Comparison of ENCODE assay signal across 36 cellular contexts in genomic region chr19:30717381-30717780, GRCh38.
"Had no signal": no experiment of that assay in that cellular context is flagged by ENCODE, and none has a peak within 500 bp of the region (broad histone marks: within the 10 kb centered on the region; RNA-seq: fewer than 3 reads in every experiment).

No MANE protein-coding gene starts in this region.

- ATAC-seq: activated CD8-positive, alpha-beta T cell treated with anti-CD3 and anti-CD28 coated beads for 36 hours; activated naive CD4-positive, alpha-beta T cell treated with anti-CD3 and anti-CD28 coated beads, Interleukin-2, amount 50 U/mL, for 72 hours; activated T-cell treated with anti-CD3 and anti-CD28 coated beads, Interleukin-2, amount 50 U/mL, for 4 hours; activated T-cell treated with anti-CD3 and anti-CD28 coated beads, Interleukin-2, amount 50 U/mL, for 72 hours; activated T-helper 17 cell treated with anti-CD3 and anti-CD28 coated beads, Interleukin-2, amount 50 U/mL, for 72 hours; body of pancreas had no signal

- H3K4me3 ChIP-seq: adrenal gland, body of pancreas, breast epithelium had no signal

- DNase-seq: activated B cell treated with CpG ODN at 0.5 μM for 24 hours; activated CD4-positive, alpha-beta memory T cell treated with anti-CD3 and anti-CD28 coated beads for 36 hours; activated CD4-positive, alpha-beta T cell treated with anti-CD3 and anti-CD28 coated beads for 4 hours; activated CD4-positive, alpha-beta T cell treated with anti-CD3 and anti-CD28 coated beads, Interleukin-2, amount 10 ng/mL, durations not matched to agents 24 days and 14 days; activated CD4-positive, alpha-beta T cell treated with anti-CD3 and anti-CD28 coated beads, Interleukin-2, amount 50 U/mL, for 1 hour; activated CD4-positive, alpha-beta T cell treated with anti-CD3 and anti-CD28 coated beads, Interleukin-2, amount 50 U/mL, for 4 hours; activated CD4-positive, CD25-positive, alpha-beta regulatory T cell treated with anti-CD3 and anti-CD28 coated beads, Interleukin-2, amount 50 U/mL, for 72 hours; activated CD8-positive, alpha-beta memory T cell treated with anti-CD3 and anti-CD28 coated beads, Interleukin-2, amount 50 U/mL, for 4 hours; activated CD8-positive, alpha-beta T cell treated with anti-CD3 and anti-CD28 coated beads for 36 hours; activated effector memory CD4-positive, alpha-beta T cell treated with anti-CD3 and anti-CD28 coated beads, Interleukin-2, amount 50 U/mL, for 16 hours; activated gamma-delta T cell treated with Interleukin-2 at 50 U/mL for 16 hours; activated naive CD4-positive, alpha-beta T cell; activated naive CD4-positive, alpha-beta T cell treated with anti-CD3 and anti-CD28 coated beads for 36 hours; activated naive CD4-positive, alpha-beta T cell treated with anti-CD3 and anti-CD28 coated beads, Interleukin-2, amount 50 U/mL, for 16 hours; activated naive CD8-positive, alpha-beta T cell treated with anti-CD3 and anti-CD28 coated beads for 36 hours; activated T-cell treated with anti-CD3 and anti-CD28 coated beads for 4 hours; activated T-cell treated with anti-CD3 and anti-CD28 coated beads, Interleukin-2, amount 50 U/mL, for 1 hour; activated T-cell treated with anti-CD3 and anti-CD28 coated beads, Interleukin-2, amount 50 U/mL, for 4 hours; activated T-cell treated with anti-CD3 and anti-CD28 coated beads, Interleukin-2, amount 50 U/mL, for 72 hours; adrenal gland; amniotic stem cell; aorta; body of pancreas; brain microvascular endothelial cell; caudate nucleus; T-helper 1 cell; T-helper 2 cell; T-helper 9 cell had no signal

- H3K27ac ChIP-seq: adrenal gland, body of pancreas, brain microvascular endothelial cell, breast epithelium, VCaP had no signal

- H3K36me3 ChIP-seq: adrenal gland, brain microvascular endothelial cell, breast epithelium had no signal

- H3K9me3 ChIP-seq: adrenal gland, body of pancreas, breast epithelium had no signal

- H3K4me1 ChIP-seq: breast epithelium had no signal

- H3K4me3 Mint-ChIP-seq: activated B cell treated with CpG ODN at 0.5 μM for 24 hours; activated CD4-positive, alpha-beta memory T cell treated with anti-CD3 and anti-CD28 coated beads for 36 hours; activated CD4-positive, alpha-beta T cell treated with anti-CD3 and anti-CD28 coated beads, Interleukin-2, amount 10 ng/mL, durations not matched to agents 24 days and 14 days; activated CD8-positive, alpha-beta T cell treated with anti-CD3 and anti-CD28 coated beads for 36 hours; activated naive CD4-positive, alpha-beta T cell treated with anti-CD3 and anti-CD28 coated beads for 36 hours; activated naive CD8-positive, alpha-beta T cell treated with anti-CD3 and anti-CD28 coated beads for 36 hours; activated T-cell treated with anti-CD3 and anti-CD28 coated beads, Interleukin-2, amount 50 U/mL, for 4 hours; activated T-cell treated with anti-CD3 and anti-CD28 coated beads, Interleukin-2, amount 50 U/mL, for 72 hours; activated T-helper 1 cell treated with anti-CD3 and anti-CD28 coated beads, Interleukin-12 subunit alpha, Interleukin-12 subunit beta, Interleukin-2, Interleukin-4 antibody, amounts not matched to agents 30 ng/mL and 10 ng/mL and 1 ng/mL, durations not matched to agents 14 hours and 24 hours and 36 hours; central memory CD8-positive, alpha-beta T cell; T-helper 1 cell treated with Interleukin-12 subunit alpha and Interleukin-12 subunit beta and Interleukin-4 antibody, amounts not matched to agents 30 μg/mL and 1 μg/mL, for 36 hours; T-helper 2 cell treated with Interferon-gamma antibody and Interleukin-4, amounts not matched to agents 5 μg/mL and 100 μg/mL, for 36 hours had no signal

- H3K4me1 Mint-ChIP-seq: activated T-helper 17 cell treated with anti-CD3 and anti-CD28 coated beads, Interleukin-2, amount 50 U/mL, for 72 hours had no signal

- H3K36me3 Mint-ChIP-seq: activated CD4-positive, alpha-beta memory T cell treated with anti-CD3 and anti-CD28 coated beads for 36 hours; activated naive CD4-positive, alpha-beta T cell treated with anti-CD3 and anti-CD28 coated beads, Interleukin-2, amount 50 U/mL, for 72 hours; activated naive CD8-positive, alpha-beta T cell treated with anti-CD3 and anti-CD28 coated beads for 36 hours had no signal

- H3K27me3 ChIP-seq: adrenal gland, body of pancreas, brain microvascular endothelial cell, breast epithelium had no signal

- H3K27ac Mint-ChIP-seq: activated B cell treated with CpG ODN at 0.5 μM for 24 hours; activated CD4-positive, alpha-beta memory T cell treated with anti-CD3 and anti-CD28 coated beads for 36 hours; activated CD4-positive, alpha-beta T cell treated with anti-CD3 and anti-CD28 coated beads, Interleukin-2, amount 10 ng/mL, durations not matched to agents 24 days and 14 days; activated CD8-positive, alpha-beta T cell treated with anti-CD3 and anti-CD28 coated beads for 36 hours; activated naive CD4-positive, alpha-beta T cell treated with anti-CD3 and anti-CD28 coated beads for 36 hours; activated naive CD4-positive, alpha-beta T cell treated with anti-CD3 and anti-CD28 coated beads, Interleukin-2, amount 50 U/mL, for 72 hours; activated naive CD8-positive, alpha-beta T cell treated with anti-CD3 and anti-CD28 coated beads for 36 hours; activated T-cell treated with anti-CD3 and anti-CD28 coated beads, Interleukin-2, amount 50 U/mL, for 72 hours; activated T-helper 1 cell treated with anti-CD3 and anti-CD28 coated beads, Interleukin-12 subunit alpha, Interleukin-12 subunit beta, Interleukin-2, Interleukin-4 antibody, amounts not matched to agents 30 ng/mL and 10 ng/mL and 1 ng/mL, durations not matched to agents 14 hours and 24 hours and 36 hours; activated T-helper 17 cell treated with anti-CD3 and anti-CD28 coated beads, Interleukin-2, amount 50 U/mL, for 72 hours; T-helper 1 cell treated with Interleukin-12 subunit alpha and Interleukin-12 subunit beta and Interleukin-4 antibody, amounts not matched to agents 30 μg/mL and 1 μg/mL, for 36 hours; T-helper 2 cell treated with Interferon-gamma antibody and Interleukin-4, amounts not matched to agents 5 μg/mL and 100 μg/mL, for 36 hours had no signal

- H3K9me3 Mint-ChIP-seq: activated B cell treated with CpG ODN at 0.5 μM for 24 hours; activated CD4-positive, alpha-beta memory T cell treated with anti-CD3 and anti-CD28 coated beads for 36 hours; activated CD4-positive, alpha-beta T cell treated with anti-CD3 and anti-CD28 coated beads, Interleukin-2, amount 10 ng/mL, durations not matched to agents 24 days and 14 days; activated CD8-positive, alpha-beta T cell treated with anti-CD3 and anti-CD28 coated beads for 36 hours; activated naive CD4-positive, alpha-beta T cell treated with anti-CD3 and anti-CD28 coated beads for 36 hours; activated naive CD4-positive, alpha-beta T cell treated with anti-CD3 and anti-CD28 coated beads, Interleukin-2, amount 50 U/mL, for 72 hours; activated naive CD8-positive, alpha-beta T cell treated with anti-CD3 and anti-CD28 coated beads for 36 hours; activated T-cell treated with anti-CD3 and anti-CD28 coated beads, Interleukin-2, amount 50 U/mL, for 4 hours; activated T-cell treated with anti-CD3 and anti-CD28 coated beads, Interleukin-2, amount 50 U/mL, for 72 hours; activated T-helper 1 cell treated with anti-CD3 and anti-CD28 coated beads, Interleukin-12 subunit alpha, Interleukin-12 subunit beta, Interleukin-2, Interleukin-4 antibody, amounts not matched to agents 30 ng/mL and 10 ng/mL and 1 ng/mL, durations not matched to agents 14 hours and 24 hours and 36 hours; activated T-helper 17 cell treated with anti-CD3 and anti-CD28 coated beads, Interleukin-2, amount 50 U/mL, for 72 hours; central memory CD8-positive, alpha-beta T cell; T-helper 1 cell treated with Interleukin-12 subunit alpha and Interleukin-12 subunit beta and Interleukin-4 antibody, amounts not matched to agents 30 μg/mL and 1 μg/mL, for 36 hours; T-helper 2 cell treated with Interferon-gamma antibody and Interleukin-4, amounts not matched to agents 5 μg/mL and 100 μg/mL, for 36 hours had no signal
